ENCODE assay signal across 17 cellular contexts in genomic region chr7:2934984-2935740, GRCh38.
DNase-seq lines count a peak whose midpoint lies in the region; ATAC-seq and TF ChIP-seq lines count a peak whose summit lies in the region.
"Had no signal": no experiment of that assay in that cellular context is flagged by ENCODE, and none has a peak within 500 bp of the region (broad histone marks: within the 10 kb centered on the region; RNA-seq: fewer than 3 reads in every experiment).

No MANE protein-coding gene starts in this region.

- intact Hi-C loops in gastrocnemius medialis (cut with DNase I; ENCODE audit: low total_unique reads) = no loop called here

- ATAC-seq in activated naive CD8-positive, alpha-beta T cell treated with anti-CD3 and anti-CD28 coated beads, Interleukin-2, amount 50 U/mL, for 24 hours = no peak
- ATAC-seq in stimulated activated effector memory CD8-positive, alpha-beta T cell treated with anti-CD3 and anti-CD28 coated beads, Interleukin-12 subunit alpha, Interleukin-12 subunit beta, amount 100 ng/mL, for 72 hours = no peak
- no peak for ATAC-seq in gastrocnemius medialis

- no peak overlapping the region for H3K4me3 Mint-ChIP-seq in activated naive CD8-positive, alpha-beta T cell
- H3K4me3 Mint-ChIP-seq in activated naive CD8-positive, alpha-beta T cell treated with anti-CD3 and anti-CD28 coated beads, Interleukin-2, amount 50 U/mL, for 24 hours = no peak overlapping the region
- no peak overlapping the region for H3K4me3 Mint-ChIP-seq in stimulated activated effector memory CD8-positive, alpha-beta T cell treated with anti-CD3 and anti-CD28 coated beads, Interleukin-12 subunit alpha, Interleukin-12 subunit beta, amount 100 ng/mL, for 72 hours
- no peak overlapping the region for H3K4me3 Mint-ChIP-seq in mesothelial cell of epicardium
- H3K4me3 Mint-ChIP-seq: B cell, memory B cell, neural progenitor cell had no signal

- no peak overlapping the region for H3K4me3 ChIP-seq in gastrocnemius medialis
- H3K4me3 ChIP-seq: neural progenitor cell had no signal

- in situ Hi-C loops in gastrocnemius medialis (cut with MboI; ENCODE audit: low sequenced_read_pairs in 4 of 4) = no loop called here

- H3K9me3 ChIP-seq in gastrocnemius medialis = no peaks in the 10 kb centered on the region

- H3K4me1 ChIP-seq in gastrocnemius medialis = no peaks in the 10 kb centered on the region

- H3K27me3 ChIP-seq in gastrocnemius medialis = peaks cover 16 to 49% (median 29%) of the 10 kb centered on the region in 3 donors
- H3K27me3 ChIP-seq: neural progenitor cell had no signal

- peaks cover 5% of the 10 kb centered on the region for H3K36me3 Mint-ChIP-seq in activated naive CD8-positive, alpha-beta T cell
- H3K36me3 Mint-ChIP-seq in activated naive CD8-positive, alpha-beta T cell treated with anti-CD3 and anti-CD28 coated beads, Interleukin-2, amount 50 U/mL, for 24 hours (ENCODE audit: low read depth) = peaks cover 50% of the 10 kb centered on the region
- H3K36me3 Mint-ChIP-seq in stimulated activated effector memory CD8-positive, alpha-beta T cell treated with anti-CD3 and anti-CD28 coated beads, Interleukin-12 subunit alpha, Interleukin-12 subunit beta, amount 100 ng/mL, for 72 hours = peaks cover 100% of the 10 kb centered on the region
- H3K36me3 Mint-ChIP-seq in mesothelial cell of epicardium = no peaks in the 10 kb centered on the region
- H3K36me3 Mint-ChIP-seq: neural progenitor cell had no signal

- H3K9me3 Mint-ChIP-seq in activated naive CD8-positive, alpha-beta T cell (ENCODE audit: low read depth) = no peaks in the 10 kb centered on the region
- no peaks in the 10 kb centered on the region for H3K9me3 Mint-ChIP-seq in activated naive CD8-positive, alpha-beta T cell treated with anti-CD3 and anti-CD28 coated beads, Interleukin-2, amount 50 U/mL, for 24 hours
- H3K9me3 Mint-ChIP-seq in stimulated activated effector memory CD8-positive, alpha-beta T cell treated with anti-CD3 and anti-CD28 coated beads, Interleukin-12 subunit alpha, Interleukin-12 subunit beta, amount 100 ng/mL, for 72 hours = no peaks in the 10 kb centered on the region
- H3K9me3 Mint-ChIP-seq in mesothelial cell of epicardium = no peaks in the 10 kb centered on the region
- H3K9me3 Mint-ChIP-seq: memory B cell had no signal

- H3K27ac Mint-ChIP-seq in activated naive CD8-positive, alpha-beta T cell = peak overlapping the region; percentile 66
- H3K27ac Mint-ChIP-seq in activated naive CD8-positive, alpha-beta T cell treated with anti-CD3 and anti-CD28 coated beads, Interleukin-2, amount 50 U/mL, for 24 hours = no peak overlapping the region
- H3K27ac Mint-ChIP-seq in stimulated activated effector memory CD8-positive, alpha-beta T cell treated with anti-CD3 and anti-CD28 coated beads, Interleukin-12 subunit alpha, Interleukin-12 subunit beta, amount 100 ng/mL, for 72 hours = peak overlapping the region; percentile 94
- H3K27ac Mint-ChIP-seq in mesothelial cell of epicardium = no peak overlapping the region
- H3K27ac Mint-ChIP-seq: memory B cell, neural progenitor cell had no signal

- H3K4me1 Mint-ChIP-seq in activated naive CD8-positive, alpha-beta T cell (ENCODE audit: low read depth) = peaks cover 12% of the 10 kb centered on the region
- peaks cover 23% of the 10 kb centered on the region for H3K4me1 Mint-ChIP-seq in activated naive CD8-positive, alpha-beta T cell treated with anti-CD3 and anti-CD28 coated beads, Interleukin-2, amount 50 U/mL, for 24 hours
- peaks cover 24% of the 10 kb centered on the region for H3K4me1 Mint-ChIP-seq in stimulated activated effector memory CD8-positive, alpha-beta T cell treated with anti-CD3 and anti-CD28 coated beads, Interleukin-12 subunit alpha, Interleukin-12 subunit beta, amount 100 ng/mL, for 72 hours
- no peaks in the 10 kb centered on the region for H3K4me1 Mint-ChIP-seq in mesothelial cell of epicardium

- H3K27ac ChIP-seq in epithelial cell of prostate (peak overlapping the region; percentile 87), gastrocnemius medialis (no peak overlapping the region)
- H3K27ac ChIP-seq: neural progenitor cell had no signal

- H3K27me3 Mint-ChIP-seq in activated naive CD8-positive, alpha-beta T cell = no peaks in the 10 kb centered on the region
- H3K27me3 Mint-ChIP-seq in activated naive CD8-positive, alpha-beta T cell treated with anti-CD3 and anti-CD28 coated beads, Interleukin-2, amount 50 U/mL, for 24 hours = no peaks in the 10 kb centered on the region
- H3K27me3 Mint-ChIP-seq in mesothelial cell of epicardium (ENCODE audit: low read depth) = no peaks in the 10 kb centered on the region
- H3K27me3 Mint-ChIP-seq: B cell, memory B cell had no signal

- no peaks in the 10 kb centered on the region for H3K36me3 ChIP-seq in gastrocnemius medialis
- H3K36me3 ChIP-seq: neural progenitor cell had no signal

- TF ChIP-seq CTCF in gastrocnemius medialis (IDR thresholded peaks at IDR 0.05 in 4 of 5, conservative IDR thresholded peaks at IDR 0.05 in 1 of 5) (no peak), mesothelial cell of epicardium (IDR thresholded peaks at IDR 0.05; ENCODE audit: unreplicated experiment) (no peak)

- no peak for TF ChIP-seq POLR2A in gastrocnemius medialis (IDR thresholded peaks at IDR 0.05)

- DNase-seq in activated naive CD8-positive, alpha-beta T cell treated with anti-CD3 and anti-CD28 coated beads, Interleukin-2, amount 50 U/mL, for 24 hours = no peak
- DNase-seq in NCI-H69 (lab: John Stamatoyannopoulos, UW) (peak; percentile 36), epithelial cell of prostate (ENCODE audit: low read depth, low spot score) (no peak), gastrocnemius medialis (no peak), UCSD-AML1 (lab: John Stamatoyannopoulos, UW; ENCODE audit: unreplicated experiment) (no peak), mesothelial cell of epicardium (ENCODE audit: low spot score in 2 of 2, unreplicated experiment in 2 of 2) (no peak)
- DNase-seq in stimulated activated effector memory CD8-positive, alpha-beta T cell treated with anti-CD3 and anti-CD28 coated beads, Interleukin-12 subunit alpha, Interleukin-12 subunit beta, amount 100 ng/mL, for 72 hours (ENCODE audit: low spot score in 2 of 2) = no peak
- DNase-seq: GF-D8; glutamatergic neuron; NCI-H1436; stimulated activated CD4-positive, alpha-beta T cell treated with anti-CD3 and anti-CD28 coated beads, Interleukin-4, amount 100 ng/mL, for 1 hour; stimulated activated CD8-positive, alpha-beta memory T cell treated with anti-CD3 and anti-CD28 coated beads, Interleukin-4, amount 100 ng/mL, for 48 hours; T1000 had no signal

Comparison
In these comparisons a context has a peak if more than half of its experiments do, and no peak if none do; other contexts are left out.
1. H3K27ac Mint-ChIP-seq: peak in activated naive CD8-positive, alpha-beta T cell (single experiment) and stimulated activated effector memory CD8-positive, alpha-beta T cell treated with anti-CD3 and anti-CD28 coated beads, Interleukin-12 subunit alpha, Interleukin-12 subunit beta, amount 100 ng/mL, for 72 hours (single experiment); none in activated naive CD8-positive, alpha-beta T cell treated with anti-CD3 and anti-CD28 coated beads, Interleukin-2, amount 50 U/mL, for 24 hours (single experiment) and mesothelial cell of epicardium (single experiment).